22 cellular contexts compared by ENCODE assay signal in genomic region chr2:109148347-109148746, GRCh38. TPM values are rescaled to one million over a fixed set of nuclear protein-coding genes. Genes with fewer than 3 reads are reported as not detected.
A peak's percentile ranks its signal among the peaks of the same experiment; 100 is the strongest.
DNase-seq lines count a peak whose midpoint lies in the region; ATAC-seq, FAIRE-seq and TF ChIP-seq lines count a peak whose summit lies in the region.
"Had no signal": no experiment of that assay in that cellular context is flagged by ENCODE, and none has a peak within 500 bp of the region (broad histone marks: within the 10 kb centered on the region; RNA-seq: fewer than 3 reads in every experiment).

No MANE protein-coding gene starts in this region.

- peaks cover 74% of the 10 kb centered on the region for H3K79me2 ChIP-seq in smooth muscle cell (ENCODE audit: low read depth)

- FAIRE-seq in urothelium cell line (lab: Jason Lieb, UNC): no peak
- FAIRE-seq: D721Med, small intestine had no signal

- peaks cover 86% of the 10 kb centered on the region for H4K20me1 ChIP-seq in smooth muscle cell (ENCODE audit: low read depth)

- ATAC-seq in left lung: no peak

- no peak overlapping the region for H3K27ac ChIP-seq in smooth muscle cell (ENCODE audit: low read depth)
- no peak overlapping the region for H3K27ac ChIP-seq in left lung
- H3K27ac ChIP-seq: stomach had no signal

- H2AFZ ChIP-seq in smooth muscle cell (ENCODE audit: low read depth): no peak overlapping the region

- no peaks in the 10 kb centered on the region for H3F3A ChIP-seq in smooth muscle cell (ENCODE audit: low read depth)

- TF ChIP-seq CTCF in NB4 (IDR thresholded peaks at IDR 0.05; ENCODE audit: low read depth, low read length) (no peak), fibroblast of mammary gland (conservative IDR thresholded peaks at IDR 0.05; ENCODE audit: control insufficient read depth, insufficient read depth, low read depth, low read length) (no peak), smooth muscle cell (IDR thresholded peaks at IDR 0.05; ENCODE audit: borderline replicate concordance, insufficient read depth, poor library complexity, severe bottlenecking) (no peak), left lung (IDR thresholded peaks at IDR 0.05) (no peak)

- intact Hi-C loops in left lung (cut with DNase I): no loop called here

- 53% methylated on average over 5 of the region's 5 CpGs for WGBS in smooth muscle cell (ENCODE audit: low lambda C conversion rate)

- H3K27me3 ChIP-seq in smooth muscle cell (ENCODE audit: low read depth) (no peaks in the 10 kb centered on the region), left lung (no peaks in the 10 kb centered on the region)
- H3K27me3 ChIP-seq: MG63, stomach had no signal

- H3K9ac ChIP-seq in smooth muscle cell (ENCODE audit: low read depth): no peak overlapping the region

- H3K4me2 ChIP-seq in smooth muscle cell: peak overlapping the region; percentile 43

- no peaks in the 10 kb centered on the region for H3K36me3 ChIP-seq in smooth muscle cell (ENCODE audit: low read depth)
- no peaks in the 10 kb centered on the region for H3K36me3 ChIP-seq in left lung
- H3K36me3 ChIP-seq: MG63, stomach had no signal

- TF ChIP-seq POLR2A in NB4 (IDR thresholded peaks at IDR 0.05; ENCODE audit: extremely low read depth, insufficient read length): no peak

- DNase-seq in NCI-H2171 treated with DMSO at 0.1 percent for 48 hours (lab: John Stamatoyannopoulos, UW) (peak; percentile 43), NCI-H2171 (lab: John Stamatoyannopoulos, UW) (no peak), NB4 (ENCODE audit: low read depth) (peak; percentile 32), fibroblast of mammary gland (ENCODE audit: low read depth) (peak; percentile 85), smooth muscle cell (lab: John Stamatoyannopoulos, UW; ENCODE audit: unreplicated experiment) (no peak), urothelium cell line (ENCODE audit: low spot score) (no peak), left lung (no peak), globus pallidus (ENCODE audit: low spot score) (no peak)
- DNase-seq: 8988T; activated CD4-positive, alpha-beta T cell treated with anti-CD3 and anti-CD28 coated beads, Interleukin-2, amount 50 U/mL, for 48 hours; cerebellar nuclear complex; GF-D8; left cardiac atrium; MG63; NCI-H146; OCI-M1; SIG-M5; small intestine; stomach; T-helper 2 cell; trophoblast cell had no signal

- H3K4me3 ChIP-seq in NB4 (ENCODE audit: low read depth, low read length): no peak overlapping the region
- H3K4me3 ChIP-seq in fibroblast of mammary gland (ENCODE audit: control insufficient read depth, low read depth, low read length): no peak overlapping the region
- no peak overlapping the region for H3K4me3 ChIP-seq in smooth muscle cell
- H3K4me3 ChIP-seq in left lung: no peak overlapping the region
- H3K4me3 ChIP-seq: MG63, stomach had no signal

- H3K4me1 ChIP-seq in smooth muscle cell (ENCODE audit: low read depth): no peaks in the 10 kb centered on the region
- H3K4me1 ChIP-seq in left lung: no peaks in the 10 kb centered on the region

- H3K9me3 ChIP-seq in smooth muscle cell (replicated peaks; ENCODE audit: low read depth) (no peaks in the 10 kb centered on the region), left lung (no peaks in the 10 kb centered on the region)
- H3K9me3 ChIP-seq: MG63, stomach had no signal

RNA-seq across cellular contexts. Expression of gene SH3RF3, which starts 19.3 kb away (rescaled TPM):
- 6.5 and 6.6 TPM in 2 replicates for total RNA-seq in smooth muscle cell
- 6.6 and 11.8 TPM in 2 replicates for polyA plus RNA-seq in smooth muscle cell
- total RNA-seq in left lung: 10 to 100 TPM in 1 of 2 donors, 1 to 10 TPM in 1; 7.6 to 11.1 TPM

Comparison
In these comparisons a context has a peak if more than half of its experiments do, and no peak if none do; other contexts are left out.
1. DNase-seq: peak in NCI-H2171 treated with DMSO at 0.1 percent for 48 hours (single experiment), NB4 (single experiment) and fibroblast of mammary gland (single experiment); none in NCI-H2171 (single experiment), smooth muscle cell (single experiment), urothelium cell line (single experiment), left lung (0 of 2) and globus pallidus (single experiment).